23 cellular contexts compared by ENCODE assay signal in the genomic region with DNA sequence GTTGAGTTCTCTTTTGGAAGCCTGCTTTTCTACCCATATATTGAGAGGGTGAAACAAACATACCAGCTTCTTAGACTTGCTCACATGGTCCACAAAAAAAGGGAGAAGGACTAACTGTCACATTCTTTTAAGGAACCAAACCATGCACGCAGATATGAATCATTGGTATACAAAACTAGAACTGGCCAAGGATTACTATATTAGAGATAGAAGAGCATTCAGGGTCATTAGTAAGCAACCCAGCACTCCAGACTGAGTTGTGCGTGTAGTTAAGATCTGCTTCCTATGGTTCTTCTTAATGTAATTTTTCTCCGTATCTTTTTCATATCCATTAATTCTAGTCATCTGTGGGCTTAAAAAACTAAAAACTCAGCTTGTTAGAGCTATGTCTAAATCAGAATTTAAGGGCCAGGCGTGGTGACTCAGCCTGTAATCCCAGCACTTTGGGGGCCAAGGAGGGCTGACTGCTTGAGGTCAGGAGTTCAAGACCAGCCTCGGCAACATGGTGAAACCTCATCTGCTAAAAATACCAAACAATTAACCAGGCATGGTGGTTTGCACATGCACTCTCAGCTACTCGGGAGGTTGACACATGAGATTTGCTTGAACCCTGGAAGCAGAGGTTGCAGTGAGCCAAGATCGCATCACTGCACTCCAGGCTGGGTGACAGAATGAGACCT. TPM values are rescaled to one million over a fixed set of nuclear protein-coding genes. Genes with fewer than 3 reads are reported as not detected.
A peak's percentile ranks its signal among the peaks of the same experiment; 100 is the strongest.
DNase-seq lines count a peak whose midpoint lies in the region; ATAC-seq, FAIRE-seq and TF ChIP-seq lines count a peak whose summit lies in the region.
"Had no signal": no experiment of that assay in that cellular context is flagged by ENCODE, and none has a peak within 500 bp of the region (broad histone marks: within the 10 kb centered on the region; RNA-seq: fewer than 3 reads in every experiment).

No MANE protein-coding gene starts in this region.

- FAIRE-seq in kidney (lab: Jason Lieb, UNC), result no peak

- peaks cover 5 to 13% of the 10 kb centered on the region in 2 donors for H3K36me3 ChIP-seq in kidney (ENCODE audit: control insufficient read depth in 1 of 2, insufficient read depth in 2 of 2, low read length in 2 of 2)

- H3K4me1 Mint-ChIP-seq in memory B cell, result no peaks in the 10 kb centered on the region
- H3K4me1 Mint-ChIP-seq: activated naive CD8-positive, alpha-beta T cell treated with anti-CD3 and anti-CD28 coated beads, Interleukin-2, amount 10 ng/mL, durations not matched to agents 7 days and 5 days; activated T-helper 17 cell treated with anti-CD3 and anti-CD28 coated beads, Interleukin-2, amount 50 U/mL, for 72 hours; nephron had no signal

- no peaks in the 10 kb centered on the region for H3K9me3 ChIP-seq in kidney (ENCODE audit: control insufficient read depth in 1 of 2, low read length in 2 of 2)
- H3K9me3 ChIP-seq: esophagus squamous epithelium had no signal

- H3K36me3 Mint-ChIP-seq in memory B cell, result peaks cover 11% of the 10 kb centered on the region

- no peak overlapping the region for H3K27ac ChIP-seq in kidney (ENCODE audit: low read depth in 2 of 2, low read length in 2 of 2)
- H3K27ac ChIP-seq: cardiac muscle cell, esophagus squamous epithelium, skin epidermis had no signal

- H3K4me1 ChIP-seq in kidney (ENCODE audit: control insufficient read depth in 1 of 2, insufficient read depth in 1 of 2, low read depth in 1 of 2, low read length in 2 of 2), result no peaks in the 10 kb centered on the region
- H3K4me1 ChIP-seq: esophagus squamous epithelium had no signal

- H3K4me3 Mint-ChIP-seq in memory B cell, result no peak overlapping the region
- H3K4me3 Mint-ChIP-seq: activated naive CD8-positive, alpha-beta T cell treated with anti-CD3 and anti-CD28 coated beads, Interleukin-2, amount 10 ng/mL, durations not matched to agents 7 days and 5 days; activated T-helper 17 cell treated with anti-CD3 and anti-CD28 coated beads, Interleukin-2, amount 50 U/mL, for 72 hours; nephron; T-helper 2 cell treated with Interferon-gamma antibody and Interleukin-4, amounts not matched to agents 5 μg/mL and 100 μg/mL, for 36 hours had no signal

- H3K27ac Mint-ChIP-seq in memory B cell, result peak overlapping the region; percentile 75
- H3K27ac Mint-ChIP-seq: activated naive CD8-positive, alpha-beta T cell treated with anti-CD3 and anti-CD28 coated beads, Interleukin-2, amount 10 ng/mL, durations not matched to agents 7 days and 5 days; activated T-helper 17 cell treated with anti-CD3 and anti-CD28 coated beads, Interleukin-2, amount 50 U/mL, for 72 hours; nephron; progenitor cell of endocrine pancreas; T-helper 2 cell treated with Interferon-gamma antibody and Interleukin-4, amounts not matched to agents 5 μg/mL and 100 μg/mL, for 36 hours had no signal

- intact Hi-C loops in kidney (cut with DNase I), result no loop called here

- no peak overlapping the region for H3K4me3 ChIP-seq in kidney (ENCODE audit: low read length in 2 of 2)
- H3K4me3 ChIP-seq: cardiac muscle cell, esophagus squamous epithelium, skin epidermis had no signal

- no peaks in the 10 kb centered on the region for H3K9me3 Mint-ChIP-seq in memory B cell
- H3K9me3 Mint-ChIP-seq: activated T-helper 17 cell treated with anti-CD3 and anti-CD28 coated beads, Interleukin-2, amount 50 U/mL, for 72 hours had no signal

- no peaks in the 10 kb centered on the region for H3K27me3 Mint-ChIP-seq in memory B cell
- H3K27me3 Mint-ChIP-seq: activated naive CD8-positive, alpha-beta T cell treated with anti-CD3 and anti-CD28 coated beads, Interleukin-2, amount 10 ng/mL, durations not matched to agents 7 days and 5 days; activated T-helper 17 cell treated with anti-CD3 and anti-CD28 coated beads, Interleukin-2, amount 50 U/mL, for 72 hours; progenitor cell of endocrine pancreas had no signal

- DNase-seq in CD1c-positive myeloid dendritic cell (ENCODE audit: extremely low spot score), result peak; percentile 65
- DNase-seq in LHCN-M2 (ENCODE audit: low read depth), result peak; percentile 35
- peak; percentile 32 for DNase-seq in astrocyte of the hippocampus (ENCODE audit: low read depth, low spot score)
- DNase-seq in memory B cell (ENCODE audit: low spot score in 2 of 2), result no peak
- no peak for DNase-seq in kidney
- DNase-seq: activated naive CD8-positive, alpha-beta T cell treated with anti-CD3 and anti-CD28 coated beads, Interleukin-2, amount 10 ng/mL, durations not matched to agents 7 days and 5 days; C1 segment of cervical spinal cord; DMS 273 treated with DMSO at 0.1 percent for 48 hours; esophagus squamous epithelium; islet precursor cell; NCI-H1930; NCI-H446 treated with DMSO at 0.1 percent for 48 hours; NK-92 treated with Interleukin-12 subunit alpha and Interleukin-12 subunit beta, amount 100 ng/mL, for 24 hours; Right ventricle myocardium superior; stimulated activated CD4-positive, alpha-beta T cell treated with anti-CD3 and anti-CD28 coated beads, Interleukin-2, amount 100 ng/mL, for 48 hours had no signal

- no peak for TF ChIP-seq CTCF in kidney (IDR thresholded peaks at IDR 0.05; ENCODE audit: borderline replicate concordance, extremely low read depth, insufficient read depth)

- no peak overlapping the region for H3K9ac ChIP-seq in kidney (ENCODE audit: low read length in 2 of 2)

- ATAC-seq in memory B cell (ENCODE audit: low read depth), result no peak
- ATAC-seq in HG02623 (IDR thresholded peaks at IDR 0.05; ENCODE audit: unreplicated experiment), result no peak
- ATAC-seq in GM19467 (IDR thresholded peaks at IDR 0.05; ENCODE audit: unreplicated experiment), result no peak
- ATAC-seq: activated T-helper 17 cell treated with anti-CD3 and anti-CD28 coated beads, Interleukin-2, amount 50 U/mL, for 72 hours had no signal

RNA-seq across cellular contexts. Expression of a gene that starts 19.6 kb away (rescaled TPM):
- total RNA-seq in LHCN-M2 (2014; rRNA removed) (34.6 and 40.2 TPM in 2 replicates), kidney (42.6 TPM)
- polyA plus RNA-seq in LHCN-M2 (2012), result 23.8 TPM
- 54.5 TPM for polyA plus RNA-seq in kidney (ENCODE audit: insufficient read depth, low read depth, low replicate concordance)

RNA-seq across cellular contexts. Expression of a gene that starts 21.1 kb away (rescaled TPM):
- 48.9 and 54.4 TPM in 2 replicates for total RNA-seq in LHCN-M2 (2014; rRNA removed)
- polyA plus RNA-seq in LHCN-M2 (2012), result 23.0 TPM
- total RNA-seq in kidney, result 32.9 TPM
- polyA plus RNA-seq in kidney (ENCODE audit: insufficient read depth, low read depth, low replicate concordance), result 28.4 TPM

RNA-seq across cellular contexts. Expression of a gene that starts 59.5 kb away (rescaled TPM):
- total RNA-seq in LHCN-M2 (2014; rRNA removed) (5.1 and 6.8 TPM in 2 replicates), kidney (13.1 TPM)
- polyA plus RNA-seq in LHCN-M2 (2012), result 2.2 TPM
- 3.5 TPM for polyA plus RNA-seq in kidney (ENCODE audit: insufficient read depth, low read depth, low replicate concordance)
- total RNA-seq: activated naive CD8-positive, alpha-beta T cell treated with anti-CD3 and anti-CD28 coated beads, Interleukin-2, amount 10 ng/mL, durations not matched to agents 7 days and 5 days had no signal

Comparison
In these comparisons a context has a peak if more than half of its experiments do, and no peak if none do; other contexts are left out.
1. DNase-seq: peak in CD1c-positive myeloid dendritic cell (single experiment), LHCN-M2 (single experiment) and astrocyte of the hippocampus (single experiment); none in memory B cell (0 of 2) and kidney (single experiment).